ENCODE assay signal across 1 cellular context in genomic region chr21:18070392-18070791, GRCh38.
TF ChIP-seq lines count a peak whose summit lies in the region.

No MANE protein-coding gene starts in this region.

TF ChIP-seq in HEK293, 187 proteins besides CTCF, POLR2A, EP300 and RAD21 (continued from another document):
- TF ChIP-seq PBX3 (CRISPR knock-in tag; IDR thresholded peaks at IDR 0.05) = no peak
